Comparison of ENCODE assay signal across 10 cellular contexts in genomic region chr3:139718415-139718814, GRCh38. TPM values are rescaled to one million over a fixed set of nuclear protein-coding genes. Genes with fewer than 3 reads are reported as not detected.
A peak's percentile ranks its signal among the peaks of the same experiment; 100 is the strongest.
DNase-seq lines count a peak whose midpoint lies in the region; ATAC-seq and TF ChIP-seq lines count a peak whose summit lies in the region.
"Had no signal": no experiment of that assay in that cellular context is flagged by ENCODE, and none has a peak within 500 bp of the region (broad histone marks: within the 10 kb centered on the region; RNA-seq: fewer than 3 reads in every experiment).

No MANE protein-coding gene starts in this region.

- DNase-seq in GM06990 (ENCODE audit: extremely low read depth, insufficient read length), result no peak
- DNase-seq in NCI-H524 treated with DMSO at 0.1 percent for 48 hours (lab: John Stamatoyannopoulos, UW), result peak; percentile 100
- peak; percentile 75 for DNase-seq in fibroblast of peridontal ligament (ENCODE audit: extremely low read depth)
- peak; percentile 56 to 81 for DNase-seq in trophoblast cell
- no peak for DNase-seq in MM.1S
- DNase-seq: stimulated activated CD8-positive, alpha-beta memory T cell treated with anti-CD3 and anti-CD28 coated beads, Interleukin-4, amount 100 ng/mL, for 48 hours had no signal

- no peak overlapping the region for H3K14ac ChIP-seq in trophoblast cell (ENCODE audit: low read length)

- H2AFZ ChIP-seq in trophoblast cell (ENCODE audit: insufficient read depth, low read length, poor library complexity), result no peak overlapping the region
- H2AFZ ChIP-seq in MM.1S (ENCODE audit: low read length), result no peak overlapping the region

- no peak overlapping the region for H3K18ac ChIP-seq in trophoblast cell (ENCODE audit: low read length)

- H2BK12ac ChIP-seq in trophoblast cell (ENCODE audit: low read length), result no peak overlapping the region

- no peak overlapping the region for H3K23ac ChIP-seq in trophoblast cell (ENCODE audit: low read length)

- H4K20me1 ChIP-seq in MM.1S (ENCODE audit: insufficient read depth, low read length), result no peaks in the 10 kb centered on the region

- no peak overlapping the region for H4K12ac ChIP-seq in trophoblast cell (ENCODE audit: low read depth, low read length)

- no peak overlapping the region for H2BK120ac ChIP-seq in trophoblast cell (ENCODE audit: insufficient read depth, low read length, poor library complexity)

- H3K4me1 ChIP-seq in trophoblast cell (ENCODE audit: control insufficient read depth in 1 of 2, insufficient read depth in 2 of 2, low read length in 2 of 2) (peaks cover 0 to 3% of the 10 kb centered on the region in 2 experiments), MM.1S (ENCODE audit: low read length) (no peaks in the 10 kb centered on the region)

- no peaks in the 10 kb centered on the region for H3K9me3 ChIP-seq in trophoblast cell (ENCODE audit: insufficient read depth, low read depth, low read length)
- H3K9me3 ChIP-seq in MM.1S (replicated peaks; ENCODE audit: insufficient read depth, low read length), result no peaks in the 10 kb centered on the region

- H2BK5ac ChIP-seq in trophoblast cell (ENCODE audit: low read depth, low read length, poor library complexity), result no peak overlapping the region

- TF ChIP-seq CTCF in GM06990 (IDR thresholded peaks at IDR 0.05; ENCODE audit: insufficient read depth, low read length, poor library complexity, severe bottlenecking), result peak; percentile 30
- no peak for TF ChIP-seq CTCF in MM.1S (IDR thresholded peaks at IDR 0.05; ENCODE audit: low read length)

- no CpG with 5 or more reads among the region's 3 CpGs for WGBS in trophoblast cell (ENCODE audit: extremely low coverage, insufficient coverage, insufficient read length)

- H3K9ac ChIP-seq in trophoblast cell (ENCODE audit: low read length) (no peak overlapping the region), MM.1S (ENCODE audit: low read length) (no peak overlapping the region)

- H3K4me2 ChIP-seq in trophoblast cell (ENCODE audit: low read length), result no peak overlapping the region
- H3K4me2 ChIP-seq in MM.1S (ENCODE audit: low read depth, low read length), result no peak overlapping the region

- no peaks in the 10 kb centered on the region for H3K9me2 ChIP-seq in MM.1S (replicated peaks; ENCODE audit: insufficient read depth, low read length)

- H3K4ac ChIP-seq in trophoblast cell (ENCODE audit: low read depth, low read length), result no peak overlapping the region

- no peak for ATAC-seq in HG03108 (IDR thresholded peaks at IDR 0.05; ENCODE audit: unreplicated experiment)
- no peak for ATAC-seq in GM21367 (IDR thresholded peaks at IDR 0.05; ENCODE audit: unreplicated experiment)
- no peak for ATAC-seq in GM19467 (IDR thresholded peaks at IDR 0.05; ENCODE audit: unreplicated experiment)

- H3K79me1 ChIP-seq in trophoblast cell (ENCODE audit: low read length), result no peaks in the 10 kb centered on the region

- H2AK5ac ChIP-seq in trophoblast cell (ENCODE audit: low read length), result no peak overlapping the region

- H3K27me3 ChIP-seq in GM06990 (replicated peaks; ENCODE audit: control insufficient read depth, insufficient read depth, low read length), result no peaks in the 10 kb centered on the region
- H3K27me3 ChIP-seq in trophoblast cell (ENCODE audit: insufficient read depth, low read length), result no peaks in the 10 kb centered on the region
- no peaks in the 10 kb centered on the region for H3K27me3 ChIP-seq in MM.1S (replicated peaks; ENCODE audit: insufficient read depth, low read length)

- H3F3A ChIP-seq in MM.1S (ENCODE audit: insufficient read depth, low read length), result no peaks in the 10 kb centered on the region

- H3K36me3 ChIP-seq in GM06990 (ENCODE audit: control insufficient read depth, insufficient read depth, low read length) (no peaks in the 10 kb centered on the region), trophoblast cell (ENCODE audit: control insufficient read depth in 1 of 2, insufficient read depth in 2 of 2, low read length in 2 of 2) (no peaks in the 10 kb centered on the region), MM.1S (replicated peaks; ENCODE audit: insufficient read depth, low read length) (no peaks in the 10 kb centered on the region)

- H3K27ac ChIP-seq in trophoblast cell (ENCODE audit: low read depth, low read length), result no peak overlapping the region
- no peak overlapping the region for H3K27ac ChIP-seq in MM.1S (ENCODE audit: low read length)
- H3K27ac ChIP-seq: epithelial cell of prostate had no signal

- H4K91ac ChIP-seq in trophoblast cell (ENCODE audit: low read depth, low read length), result peak overlapping the region; percentile 7

- H3K4me3 ChIP-seq in GM06990 (replicated peaks; ENCODE audit: low read depth, low read length) (no peak overlapping the region), trophoblast cell (ENCODE audit: low read depth, low read length) (no peak overlapping the region), MM.1S (ENCODE audit: low read length) (no peak overlapping the region)

- H3K79me2 ChIP-seq in trophoblast cell (ENCODE audit: control insufficient read depth, insufficient read depth, low read length, poor library complexity) (no peaks in the 10 kb centered on the region), MM.1S (ENCODE audit: low read length) (no peaks in the 10 kb centered on the region)

- H4K8ac ChIP-seq in trophoblast cell (ENCODE audit: low read depth, low read length), result no peak overlapping the region

RNA-seq across cellular contexts. Expression of gene NMNAT3, which starts 40.6 kb away (rescaled TPM):
- polyA plus RNA-seq in trophoblast cell (2013), result 0.08 and 0.19 TPM in 2 replicates

Comparison
In these comparisons a context has a peak if more than half of its experiments do, and no peak if none do; other contexts are left out.
1. DNase-seq: peak in NCI-H524 treated with DMSO at 0.1 percent for 48 hours (single experiment), fibroblast of peridontal ligament (single experiment) and trophoblast cell (2 of 2); none in GM06990 (single experiment) and MM.1S (single experiment).